ENCODE assay signal across 1 cellular context in the genomic region with DNA sequence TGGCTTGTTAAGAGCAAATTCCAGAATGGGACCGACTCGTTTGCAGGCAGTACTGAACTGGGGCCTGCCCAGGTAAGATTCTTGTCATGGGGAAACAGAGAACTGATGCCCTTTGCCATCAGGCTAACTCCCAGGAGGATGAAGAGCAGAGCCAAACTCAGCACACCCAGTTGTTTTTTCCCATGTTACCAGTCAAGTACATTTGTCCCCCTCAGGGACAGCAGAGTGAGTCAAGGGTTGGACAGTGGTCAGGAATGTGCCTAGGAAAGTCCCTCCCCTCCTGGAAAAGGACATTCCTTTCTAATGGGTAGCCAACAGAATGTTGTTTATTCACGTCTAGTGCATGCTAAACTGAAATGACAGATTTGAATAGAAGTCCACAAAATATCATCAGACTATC.
TF ChIP-seq lines count a peak whose summit lies in the region.

No MANE protein-coding gene starts in this region.

TF ChIP-seq in A549, 52 proteins besides CTCF, POLR2A, EP300 and RAD21 (continued from another document):
- TF ChIP-seq, protein P1, sequence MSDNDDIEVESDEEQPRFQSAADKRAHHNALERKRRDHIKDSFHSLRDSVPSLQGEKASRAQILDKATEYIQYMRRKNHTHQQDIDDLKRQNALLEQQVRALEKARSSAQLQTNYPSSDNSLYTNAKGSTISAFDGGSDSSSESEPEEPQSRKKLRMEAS (IDR thresholded peaks at IDR 0.05): peak; percentile 67
- TF ChIP-seq ZC3H11A (IDR thresholded peaks at IDR 0.05) (no peak), HOXB5 (CRISPR knock-in tag; IDR thresholded peaks at IDR 0.05) (no peak), GATA3 (IDR thresholded peaks at IDR 0.05; ENCODE audit: borderline replicate concordance) (peak; percentile 74; the same call in 1 of the 2 replicates)
TF ChIP-seq in A549: peak in this region for 4.
